ENCODE assay signal across 14 cellular contexts in genomic region chr13:46555722-46556121, GRCh38. TPM values are rescaled to one million over a fixed set of nuclear protein-coding genes. Genes with fewer than 3 reads are reported as not detected.
DNase-seq lines count a peak whose midpoint lies in the region; ATAC-seq, FAIRE-seq and TF ChIP-seq lines count a peak whose summit lies in the region.
"Had no signal": no experiment of that assay in that cellular context is flagged by ENCODE, and none has a peak within 500 bp of the region (broad histone marks: within the 10 kb centered on the region; RNA-seq: fewer than 3 reads in every experiment).

No MANE protein-coding gene starts in this region.

- DNase-seq in CD4-positive, CD25-positive, alpha-beta regulatory T cell: no peak
- no peak for DNase-seq in NB4 (ENCODE audit: low read depth)
- peak; percentile 49 for DNase-seq in cerebellar cortex (ENCODE audit: low spot score)
- DNase-seq in neural crest cell (ENCODE audit: low read depth, low spot score): no peak
- no peak for DNase-seq in GM10266 (ENCODE audit: extremely low spot score)
- DNase-seq in D721Med (ENCODE audit: insufficient read length, low spot score): no peak
- no peak for DNase-seq in epidermal melanocyte (ENCODE audit: insufficient read length, low spot score)
- DNase-seq: activated effector memory CD4-positive, alpha-beta T cell treated with anti-CD3 and anti-CD28 coated beads, Interleukin-2, amount 50 U/mL, for 16 hours; COR-L47; NCI-H2029 treated with DMSO at 0.1 percent for 48 hours; stimulated activated CD4-positive, alpha-beta T cell treated with anti-CD3 and anti-CD28 coated beads, Interleukin-12 subunit alpha, Interleukin-12 subunit beta, amount 100 ng/mL, for 4 hours; stimulated activated CD8-positive, alpha-beta memory T cell treated with anti-CD3 and anti-CD28 coated beads, Interleukin-4, amount 100 ng/mL, for 48 hours had no signal

- no peak for ATAC-seq in CD4-positive, CD25-positive, alpha-beta regulatory T cell (ENCODE audit: low read depth in 2 of 2)
- no peak for ATAC-seq in HG02759 (IDR thresholded peaks at IDR 0.05; ENCODE audit: unreplicated experiment)
- ATAC-seq: Panc1 had no signal

- no peaks in the 10 kb centered on the region for H3K9me3 ChIP-seq in CD4-positive, CD25-positive, alpha-beta regulatory T cell (ENCODE audit: control insufficient read depth in 2 of 2, low read length in 2 of 2)

- H3K4me3 Mint-ChIP-seq in CD4-positive, CD25-positive, alpha-beta regulatory T cell: peak overlapping the region; percentile 95 to 98 (median 96)
- H3K4me3 Mint-ChIP-seq in neural crest cell: peak overlapping the region; percentile 96

- H3K4me3 ChIP-seq in CD4-positive, CD25-positive, alpha-beta regulatory T cell (ENCODE audit: low read depth, low read length): peak overlapping the region; percentile 22
- H3K4me3 ChIP-seq in NB4 (ENCODE audit: low read depth, low read length): peak overlapping the region; percentile 88

- no peak overlapping the region for H3K27ac ChIP-seq in CD4-positive, CD25-positive, alpha-beta regulatory T cell (ENCODE audit: insufficient read depth, low read length, poor library complexity, severe bottlenecking)

- H3K27ac Mint-ChIP-seq in CD4-positive, CD25-positive, alpha-beta regulatory T cell: peak overlapping the region in 2 of 3 donors; percentile 91 to 96
- no peak overlapping the region for H3K27ac Mint-ChIP-seq in neural crest cell (ENCODE audit: unreplicated experiment)

- no peak for TF ChIP-seq POLR2A in NB4 (IDR thresholded peaks at IDR 0.05; ENCODE audit: extremely low read depth, insufficient read length)

- FAIRE-seq in D721Med (lab: Jason Lieb, UNC): no peak

- peaks cover 37% of the 10 kb centered on the region for H3K4me1 ChIP-seq in CD4-positive, CD25-positive, alpha-beta regulatory T cell (ENCODE audit: control insufficient read depth, insufficient read depth, low read length, poor library complexity, severe bottlenecking)

- H3K36me3 ChIP-seq in CD4-positive, CD25-positive, alpha-beta regulatory T cell (ENCODE audit: control insufficient read depth, insufficient read depth, low read length): no peaks in the 10 kb centered on the region

- no peaks in the 10 kb centered on the region for H3K36me3 Mint-ChIP-seq in CD4-positive, CD25-positive, alpha-beta regulatory T cell
- no peaks in the 10 kb centered on the region for H3K36me3 Mint-ChIP-seq in neural crest cell (ENCODE audit: low read depth)

- peaks cover 30 to 58% (median 43%) of the 10 kb centered on the region in 4 donors for H3K4me1 Mint-ChIP-seq in CD4-positive, CD25-positive, alpha-beta regulatory T cell
- H3K4me1 Mint-ChIP-seq in neural crest cell: peaks cover 47% of the 10 kb centered on the region

- H3K9me3 Mint-ChIP-seq in CD4-positive, CD25-positive, alpha-beta regulatory T cell: no peaks in the 10 kb centered on the region
- H3K9me3 Mint-ChIP-seq in neural crest cell: no peaks in the 10 kb centered on the region

- H3K27me3 Mint-ChIP-seq in CD4-positive, CD25-positive, alpha-beta regulatory T cell: peaks cover 14% of the 10 kb centered on the region
- peaks cover 11% of the 10 kb centered on the region for H3K27me3 Mint-ChIP-seq in neural crest cell (ENCODE audit: low read depth)

- no peak for TF ChIP-seq CTCF in NB4 (IDR thresholded peaks at IDR 0.05; ENCODE audit: low read depth, low read length)
- TF ChIP-seq CTCF in neural crest cell (conservative IDR thresholded peaks at IDR 0.05): no peak
- TF ChIP-seq CTCF in GM10266 (IDR thresholded peaks at IDR 0.05; ENCODE audit: control insufficient read depth, insufficient read depth, low read depth, missing control alignments): no peak
- TF ChIP-seq CTCF in D721Med (IDR thresholded peaks at IDR 0.05; ENCODE audit: insufficient read depth, missing control alignments): no peak

- no peaks in the 10 kb centered on the region for H3K27me3 ChIP-seq in CD4-positive, CD25-positive, alpha-beta regulatory T cell (ENCODE audit: control insufficient read depth, insufficient read depth, low read length)

RNA-seq across cellular contexts. Expression of gene LRCH1, which starts 2.8 kb away (rescaled TPM):
- total RNA-seq in CD4-positive, CD25-positive, alpha-beta regulatory T cell: 23.5 TPM
- polyA plus RNA-seq in CD4-positive, CD25-positive, alpha-beta regulatory T cell: 1 to 10 TPM; 2.6 to 3.9 (median 3.2) TPM
- total RNA-seq in neural crest cell: 15.4 and 15.8 TPM in 2 replicates
